In the genomic region with DNA sequence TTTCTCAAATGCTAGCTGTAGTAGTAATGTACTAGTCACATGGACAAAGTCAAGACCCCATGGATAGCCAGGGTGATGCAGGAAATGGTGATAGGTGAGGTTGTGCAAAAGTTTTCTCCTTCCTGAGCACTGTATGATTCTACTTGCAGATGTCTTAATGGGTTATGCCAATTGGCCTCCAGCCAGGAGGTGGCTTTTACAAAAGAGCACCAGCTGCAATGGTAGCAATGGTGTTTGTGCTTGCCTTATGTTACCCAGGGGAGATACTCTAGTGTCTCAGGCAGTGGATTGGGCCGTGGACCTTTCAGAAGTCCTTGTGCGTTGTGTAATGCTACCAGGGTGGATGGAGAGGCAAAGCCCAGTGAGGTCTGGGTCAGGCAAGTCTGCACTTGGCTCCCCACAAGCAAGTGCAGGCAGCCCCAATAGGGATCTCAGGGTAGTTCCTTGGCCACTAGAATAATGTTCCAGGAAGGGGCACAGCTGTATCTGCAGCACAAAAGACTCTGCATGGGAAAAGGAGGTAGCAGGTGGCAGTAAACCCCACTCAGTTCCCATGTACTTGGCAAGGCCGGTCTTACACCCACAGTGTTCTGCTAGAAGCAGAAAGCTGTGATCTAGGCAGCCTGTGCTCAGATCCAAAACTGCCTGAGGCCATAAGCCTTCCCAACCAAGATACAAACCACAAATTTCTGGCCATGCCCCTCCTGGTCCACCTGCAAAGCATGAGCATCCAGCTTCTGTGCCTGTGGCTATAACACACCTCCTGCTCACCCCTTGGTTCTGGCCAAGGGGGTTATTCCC, we compare ENCODE assay signal across 14 cellular contexts. TPM values are rescaled to one million over a fixed set of nuclear protein-coding genes. Genes with fewer than 3 reads are reported as not detected.
DNase-seq lines count a peak whose midpoint lies in the region; ATAC-seq and TF ChIP-seq lines count a peak whose summit lies in the region.
"Had no signal": no experiment of that assay in that cellular context is flagged by ENCODE, and none has a peak within 500 bp of the region (broad histone marks: within the 10 kb centered on the region; RNA-seq: fewer than 3 reads in every experiment).

No MANE protein-coding gene starts in this region.

- H3K9ac ChIP-seq in smooth muscle cell (ENCODE audit: low read depth), result no peak overlapping the region

- H2AFZ ChIP-seq in PC-9 (0 out of 2 replicates have a peak overlapping the region, but pooled peaks have one; percentile 35), smooth muscle cell (ENCODE audit: low read depth) (no peak overlapping the region)

- POLR2A ChIA-PET in PC-9 (lab: Charles Lee; ENCODE audit: unreplicated experiment), result no interaction called here

- TF ChIP-seq CTCF in PC-9 (conservative IDR thresholded peaks at IDR 0.05) (no peak), smooth muscle cell (IDR thresholded peaks at IDR 0.05; ENCODE audit: borderline replicate concordance, insufficient read depth, poor library complexity, severe bottlenecking) (no peak)

- H3K27me3 ChIP-seq in PC-9 (ENCODE audit: insufficient read depth, low read depth) (no peaks in the 10 kb centered on the region), smooth muscle cell (ENCODE audit: low read depth) (no peaks in the 10 kb centered on the region), MG63 (no peaks in the 10 kb centered on the region)
- H3K27me3 ChIP-seq: tibial nerve had no signal

- H4K20me1 ChIP-seq in PC-9 (ENCODE audit: insufficient read depth) (no peaks in the 10 kb centered on the region), smooth muscle cell (ENCODE audit: low read depth) (no peaks in the 10 kb centered on the region)

- H3K79me2 ChIP-seq in PC-9 (ENCODE audit: low read depth) (no peaks in the 10 kb centered on the region), smooth muscle cell (ENCODE audit: low read depth) (no peaks in the 10 kb centered on the region)

- H3K4me3 ChIP-seq in PC-9 (no peak overlapping the region), smooth muscle cell (no peak overlapping the region), MG63 (no peak overlapping the region)
- H3K4me3 ChIP-seq: tibial nerve had no signal

- CTCF ChIA-PET in PC-9 (lab: Charles Lee), result no interaction called here

- intact Hi-C loops in PC-9 (cut with micrococcal nuclease; ENCODE audit: unreplicated experiment), result no loop called here

- H3K4me2 ChIP-seq in PC-9 (0 out of 2 replicates have a peak overlapping the region, but pooled peaks have one; percentile 20), smooth muscle cell (no peak overlapping the region)

- H3F3A ChIP-seq in PC-9 (ENCODE audit: insufficient read depth, low read depth) (peaks cover 6% of the 10 kb centered on the region; the same call in 1 of the 2 replicates), smooth muscle cell (ENCODE audit: low read depth) (peaks cover 7% of the 10 kb centered on the region)

- ATAC-seq in GM21381 (IDR thresholded peaks at IDR 0.05; ENCODE audit: unreplicated experiment), result no peak
- ATAC-seq: effector memory CD8-positive, alpha-beta T cell; HepG2 had no signal

- no peaks in the 10 kb centered on the region for H3K36me3 ChIP-seq in PC-9 (ENCODE audit: low read depth)
- H3K36me3 ChIP-seq in smooth muscle cell (ENCODE audit: low read depth), result no peaks in the 10 kb centered on the region
- H3K36me3 ChIP-seq in MG63, result no peaks in the 10 kb centered on the region
- H3K36me3 ChIP-seq: tibial nerve had no signal

- H3K27ac ChIP-seq in PC-9 (no peak overlapping the region), smooth muscle cell (ENCODE audit: low read depth) (peak overlapping the region; percentile 79)
- H3K27ac ChIP-seq: tibial nerve had no signal

- WGBS in smooth muscle cell (ENCODE audit: low lambda C conversion rate), result 86% methylated on average over 3 of the region's 3 CpGs

- DNase-seq in NCI-H345 (lab: John Stamatoyannopoulos, UW), result peak; percentile 11
- no peak for DNase-seq in NCI-H345 treated with DMSO at 0.1 percent for 48 hours (lab: John Stamatoyannopoulos, UW; ENCODE audit: unreplicated experiment)
- DNase-seq in PC-9, result peak; percentile 34 to 49
- peak; percentile 7 for DNase-seq in fibroblast of gingiva (ENCODE audit: low read depth)
- no peak for DNase-seq in smooth muscle cell (lab: John Stamatoyannopoulos, UW; ENCODE audit: unreplicated experiment)
- DNase-seq in DMS153 (lab: John Stamatoyannopoulos, UW), result no peak
- no peak for DNase-seq in MG63
- DNase-seq: activated CD4-positive, alpha-beta T cell treated with anti-CD3 and anti-CD28 coated beads, Interleukin-2, amount 50 U/mL, for 1 hour; amniotic stem cell; effector memory CD8-positive, alpha-beta T cell; stimulated activated CD4-positive, alpha-beta T cell treated with anti-CD3 and anti-CD28 coated beads, Interleukin-12 subunit alpha, Interleukin-12 subunit beta, amount 100 ng/mL, for 4 hours had no signal

- H3K4me1 ChIP-seq in PC-9 (replicated peaks; ENCODE audit: insufficient read depth), result peaks cover 21% of the 10 kb centered on the region
- H3K4me1 ChIP-seq in smooth muscle cell (ENCODE audit: low read depth), result peaks cover 9% of the 10 kb centered on the region
- H3K4me1 ChIP-seq: tibial nerve had no signal

- BruUV-seq in PC-9 (replicated peaks; lab: Mats Ljungman, UMichigan), result no TSS peak

- H3K9me3 ChIP-seq in PC-9 (ENCODE audit: insufficient read depth, low read depth) (0 out of 2 replicates have a peak, but pooled peaks cover 8% of the 10 kb centered on the region), smooth muscle cell (replicated peaks; ENCODE audit: low read depth) (no peaks in the 10 kb centered on the region), MG63 (0 out of 2 replicates have a peak, but pooled peaks cover 2% of the 10 kb centered on the region)

- H3K9me2 ChIP-seq in PC-9 (ENCODE audit: insufficient read depth), result no peaks in the 10 kb centered on the region

RNA-seq across cellular contexts. Expression of a gene that starts 46.4 kb away (rescaled TPM):
- total RNA-seq in PC-9 (2021) (6.7 and 7.2 TPM in 2 replicates), smooth muscle cell (119 and 180 TPM in 2 replicates)
- 62.5 and 98.4 TPM in 2 replicates for polyA plus RNA-seq in smooth muscle cell
- total RNA-seq in MG63 (2014; rRNA removed; shearing (Covaris generic); ENCODE audit: low replicate concordance), result 3.0 and 4.7 TPM in 2 replicates
- total RNA-seq: HepG2 had no signal

Comparison
In these comparisons a context has a peak if more than half of its experiments do, and no peak if none do; other contexts are left out.
1. DNase-seq: peak in NCI-H345 (single experiment), PC-9 (2 of 2) and fibroblast of gingiva (single experiment); none in NCI-H345 treated with DMSO at 0.1 percent for 48 hours (single experiment), smooth muscle cell (single experiment), DMS153 (single experiment) and MG63 (single experiment).
2. RNA of a gene that starts 46.4 kb away (total RNA-seq): 119 to 180 TPM in smooth muscle cell; 6.7 to 7.2 TPM in PC-9 and 3.0 to 4.7 TPM in MG63; every median in the first group is over 10 times any median in the second.